Comparison of ENCODE assay signal across 1 cellular context in genomic region chr15:85598718-85599398, GRCh38.
TF ChIP-seq lines count a peak whose summit lies in the region.

No MANE protein-coding gene starts in this region.

TF ChIP-seq in GM23338, 12 proteins besides CTCF, POLR2A, EP300 and RAD21 (continued from another document):
- TF ChIP-seq STAT1 (IDR thresholded peaks at IDR 0.05; ENCODE audit: unreplicated experiment): no peak
- TF ChIP-seq ETS1 (IDR thresholded peaks at IDR 0.05): no peak
- TF ChIP-seq REST (IDR thresholded peaks at IDR 0.05; ENCODE audit: unreplicated experiment): no peak
- TF ChIP-seq POLR2AphosphoS5 (IDR thresholded peaks at IDR 0.05; ENCODE audit: low read depth): no peak
- no peak for TF ChIP-seq EZH2phosphoT487 (IDR thresholded peaks at IDR 0.05; ENCODE audit: unreplicated experiment)
- no peak for TF ChIP-seq ZNF114 (CRISPR knock-in tag; IDR thresholded peaks at IDR 0.05)
- no peak for TF ChIP-seq JUNB (IDR thresholded peaks at IDR 0.05; ENCODE audit: unreplicated experiment)
- no peak for TF ChIP-seq EZH2 (IDR thresholded peaks at IDR 0.05; ENCODE audit: low read depth, unreplicated experiment)
